Comparison of ENCODE assay signal across 10 cellular contexts in the genomic region with DNA sequence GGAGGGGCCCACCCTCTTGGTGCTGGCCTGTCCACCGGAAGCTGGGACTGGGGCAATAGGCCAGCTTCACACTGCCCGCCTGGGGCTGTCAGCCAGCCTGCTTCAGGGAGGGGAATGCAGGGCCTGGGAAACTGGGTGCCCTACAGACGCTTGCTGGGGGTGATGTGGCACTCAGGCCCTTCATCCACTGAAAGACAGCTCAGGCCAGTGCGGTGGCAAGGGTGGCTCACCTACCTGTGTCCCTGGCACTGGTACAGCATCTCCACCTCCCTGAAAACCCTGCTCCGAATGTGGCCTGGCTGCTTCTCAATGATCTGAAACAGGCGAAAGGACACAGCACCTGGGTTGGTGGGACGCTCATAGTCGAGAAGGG. TPM values are rescaled to one million over a fixed set of nuclear protein-coding genes. Genes with fewer than 3 reads are reported as not detected.
DNase-seq lines count a peak whose midpoint lies in the region; TF ChIP-seq lines count a peak whose summit lies in the region.
"Had no signal": no experiment of that assay in that cellular context is flagged by ENCODE, and none has a peak within 500 bp of the region (broad histone marks: within the 10 kb centered on the region; RNA-seq: fewer than 3 reads in every experiment).

No MANE protein-coding gene starts in this region.

- POLR2A ChIA-PET in CD4-positive, alpha-beta memory T cell (lab: Charles Lee; ENCODE audit: partially characterized antibody), result interaction anchor here (0.5 to 8.4 kb wide), 12 partner anchors 7 to 176 kb away, joined by 3 to 124 read pairs (median 14); partner anchors contain the start of gene MKNK2

- H2AFZ ChIP-seq in SU-DHL-6 (ENCODE audit: low read depth, low read length, severe bottlenecking), result no peak overlapping the region

- H3K4me2 ChIP-seq in SU-DHL-6 (ENCODE audit: low read depth, low read length, poor library complexity, severe bottlenecking), result peak overlapping the region; percentile 54

- no peak overlapping the region for H3K4me3 ChIP-seq in CD4-positive, alpha-beta memory T cell (ENCODE audit: low read length in 2 of 2)
- H3K4me3 ChIP-seq in SU-DHL-6 (ENCODE audit: insufficient read depth, low read length, poor library complexity, severe bottlenecking), result no peak overlapping the region

- peaks cover 60% of the 10 kb centered on the region for H3K36me3 ChIP-seq in CD4-positive, alpha-beta memory T cell (ENCODE audit: insufficient read depth, low read length)
- H3K36me3 ChIP-seq in SU-DHL-6 (ENCODE audit: low read length), result no peaks in the 10 kb centered on the region

- no peak for DNase-seq in CD4-positive, alpha-beta memory T cell
- DNase-seq in epithelial cell of prostate (ENCODE audit: low read depth, low spot score) (no peak), progenitor cell of endocrine pancreas (ENCODE audit: low spot score, unreplicated experiment) (no peak), NCI-H524 treated with DMSO at 0.1 percent for 48 hours (lab: John Stamatoyannopoulos, UW) (no peak), NCI-H1694 treated with DMSO at 0.1 percent for 48 hours (lab: John Stamatoyannopoulos, UW) (no peak)
- no peak for DNase-seq in stimulated activated CD4-positive, alpha-beta T cell treated with anti-CD3 and anti-CD28 coated beads, Interleukin-2, amount 100 ng/mL, for 24 hours
- no peak for DNase-seq in activated CD4-positive, CD25-positive, alpha-beta regulatory T cell treated with anti-CD3 and anti-CD28 coated beads, Interleukin-2, amount 50 U/mL, for 72 hours
- DNase-seq: SHP77 had no signal

- H3K27ac ChIP-seq in CD4-positive, alpha-beta memory T cell (ENCODE audit: low read depth, low read length), result peak overlapping the region; percentile 97
- H3K27ac ChIP-seq in SU-DHL-6 (ENCODE audit: low read depth, low read length) (peak overlapping the region; percentile 69), epithelial cell of prostate (peak overlapping the region; percentile 76)

- peaks cover 0 to 4% (median 0%) of the 10 kb centered on the region in 8 donors for H3K9me3 Mint-ChIP-seq in CD4-positive, alpha-beta memory T cell
- H3K9me3 Mint-ChIP-seq in progenitor cell of endocrine pancreas (ENCODE audit: low read depth), result no peaks in the 10 kb centered on the region

- peaks cover 9 to 62% (median 35%) of the 10 kb centered on the region in 4 donors for H3K4me1 Mint-ChIP-seq in CD4-positive, alpha-beta memory T cell
- H3K4me1 Mint-ChIP-seq in progenitor cell of endocrine pancreas (ENCODE audit: low read depth), result peaks cover 2% of the 10 kb centered on the region

- TF ChIP-seq CTCF in SU-DHL-6 (IDR thresholded peaks at IDR 0.05; ENCODE audit: insufficient read depth, low read length, poor library complexity, severe bottlenecking), result no peak
- TF ChIP-seq CTCF in progenitor cell of endocrine pancreas (IDR thresholded peaks at IDR 0.05; ENCODE audit: unreplicated experiment), result no peak

- H3F3A ChIP-seq in SU-DHL-6 (ENCODE audit: insufficient read depth), result peaks cover 8% of the 10 kb centered on the region; the same call in 1 of the 2 replicates

- H3K4me3 Mint-ChIP-seq in CD4-positive, alpha-beta memory T cell, result peak overlapping the region in 6 of 8 donors; percentile 31 to 68 (median 58)
- H3K4me3 Mint-ChIP-seq in progenitor cell of endocrine pancreas (ENCODE audit: low read depth), result no peak overlapping the region

- no peaks in the 10 kb centered on the region for H3K9me3 ChIP-seq in CD4-positive, alpha-beta memory T cell (ENCODE audit: control insufficient read depth in 1 of 2, low read length in 2 of 2)
- no peaks in the 10 kb centered on the region for H3K9me3 ChIP-seq in SU-DHL-6 (ENCODE audit: insufficient read depth, low read length)

- H3K9me2 ChIP-seq in SU-DHL-6 (replicated peaks; ENCODE audit: insufficient read depth, low read length), result no peaks in the 10 kb centered on the region

- H3K9ac ChIP-seq in SU-DHL-6 (ENCODE audit: low read length), result 0 out of 2 replicates have a peak overlapping the region, but pooled peaks have one; percentile 49

- H3K79me2 ChIP-seq in SU-DHL-6 (ENCODE audit: insufficient read depth, low read length), result peaks cover 17% of the 10 kb centered on the region

- H3K27ac Mint-ChIP-seq in CD4-positive, alpha-beta memory T cell, result peak overlapping the region; percentile 92 to 98 (median 96)
- H3K27ac Mint-ChIP-seq in progenitor cell of endocrine pancreas, result peak overlapping the region; percentile 89

- H3K27me3 ChIP-seq in CD4-positive, alpha-beta memory T cell (ENCODE audit: insufficient read depth, low read length), result no peaks in the 10 kb centered on the region
- no peaks in the 10 kb centered on the region for H3K27me3 ChIP-seq in SU-DHL-6 (ENCODE audit: low read length)

- H3K36me3 Mint-ChIP-seq in CD4-positive, alpha-beta memory T cell, result peaks cover 0 to 45% of the 10 kb centered on the region in 2 donors
- peaks cover 9% of the 10 kb centered on the region for H3K36me3 Mint-ChIP-seq in progenitor cell of endocrine pancreas (ENCODE audit: insufficient read depth)

- intact Hi-C loops in CD4-positive, alpha-beta memory T cell (cut with micrococcal nuclease), result loop anchor here (2.0 to 5.0 kb wide), 3 partner anchors 18 to 109 kb away; partner anchors contain the start of gene AP3D1

- H3K4me1 ChIP-seq in CD4-positive, alpha-beta memory T cell (ENCODE audit: insufficient read depth, low read length), result peaks cover 75% of the 10 kb centered on the region

- CTCF ChIA-PET in CD4-positive, alpha-beta memory T cell (lab: Charles Lee; ENCODE audit: partially characterized antibody), result interaction anchor here (0.8 to 2.0 kb wide), 5 partner anchors 19 to 116 kb away, joined by 3 to 10 read pairs (median 5); no protein-coding TSS in a partner anchor

- no peaks in the 10 kb centered on the region for H4K20me1 ChIP-seq in SU-DHL-6 (ENCODE audit: low read depth, low read length)

- H3K27me3 Mint-ChIP-seq in CD4-positive, alpha-beta memory T cell, result no peaks in the 10 kb centered on the region
- no peaks in the 10 kb centered on the region for H3K27me3 Mint-ChIP-seq in progenitor cell of endocrine pancreas

RNA-seq across cellular contexts. Expression of gene MKNK2, which starts 7.8 kb away (rescaled TPM):
- total RNA-seq in CD4-positive, alpha-beta memory T cell, result 100 to 1,000 TPM; 194 to 195 TPM
- polyA plus RNA-seq in CD4-positive, alpha-beta memory T cell, result 10 to 100 TPM; 24.1 to 63.9 TPM
- total RNA-seq in progenitor cell of endocrine pancreas, result 145 and 163 TPM in 2 replicates

RNA-seq across cellular contexts. Expression of gene BTBD2, which starts 27.7 kb away (rescaled TPM):
- total RNA-seq in CD4-positive, alpha-beta memory T cell, result 10 to 100 TPM; 52.2 to 59.4 TPM
- 1 to 10 TPM; 2.8 to 6.6 TPM for polyA plus RNA-seq in CD4-positive, alpha-beta memory T cell
- total RNA-seq in progenitor cell of endocrine pancreas, result 115 and 125 TPM in 2 replicates

RNA-seq across cellular contexts. Expression of gene MOB3A, which starts 52.9 kb away (rescaled TPM):
- total RNA-seq in CD4-positive, alpha-beta memory T cell, result 100 to 1,000 TPM; 130 to 135 TPM
- polyA plus RNA-seq in CD4-positive, alpha-beta memory T cell, result 100 to 1,000 TPM in 1 of 2 donors, 10 to 100 TPM in 1; 29.6 to 114 TPM
- 33.2 and 38.5 TPM in 2 replicates for total RNA-seq in progenitor cell of endocrine pancreas

RNA-seq across cellular contexts. Expression of gene IZUMO4, which starts 53.5 kb away (rescaled TPM):
- 10 to 100 TPM; 18.6 to 22.1 TPM for total RNA-seq in CD4-positive, alpha-beta memory T cell
- 1 to 10 TPM in 1 of 2 donors, under 1 TPM in 1; 0.84 to 1.2 TPM for polyA plus RNA-seq in CD4-positive, alpha-beta memory T cell
- total RNA-seq in progenitor cell of endocrine pancreas, result 15.9 and 16.5 TPM in 2 replicates
- total RNA-seq: Daoy had no signal
